ENCODE assay signal across 8 cellular contexts in genomic region chr20:45911486-45912343, GRCh38. TPM values are rescaled to one million over a fixed set of nuclear protein-coding genes. Genes with fewer than 3 reads are reported as not detected.
A peak's percentile ranks its signal among the peaks of the same experiment; 100 is the strongest.
DNase-seq lines count a peak whose midpoint lies in the region; ATAC-seq and TF ChIP-seq lines count a peak whose summit lies in the region.

TSS of gene PLTP (minus strand) at chr20:45912155. CDS start at chr20:45911452, 703 bp downstream.

- H2BK5ac ChIP-seq in H9 (ENCODE audit: insufficient read length, low read length) = no peak within 1 kb of the TSS

- no peaks in the 10 kb centered on the region for H3K9me3 Mint-ChIP-seq in H9

- H3K4ac ChIP-seq in H9 (ENCODE audit: low read depth, low read length) = no peak within 1 kb of the TSS

- H3K36me3 Mint-ChIP-seq in H9 (ENCODE audit: insufficient read depth in 1 of 3, low read depth in 3 of 3) = peaks cover 21 to 28% (median 24%) of the 10 kb centered on the region in 3 experiments; a peak in 6 of 7 replicates

- H3K36me3 ChIP-seq in duodenal mucosa (ENCODE audit: control insufficient read depth in 1 of 2, insufficient read depth in 2 of 2, low read length in 2 of 2) = peaks cover 0 to 3% of the 10 kb centered on the region in 2 donors

- H3K18ac ChIP-seq in H9 (ENCODE audit: insufficient read length, low read depth, low read length) = peak within 1 kb of the TSS; percentile 54

- no peak within 1 kb of the TSS for H4K5ac ChIP-seq in H9 (ENCODE audit: insufficient read length, low read depth, low read length)

- no peak within 1 kb of the TSS for H2BK12ac ChIP-seq in H9 (ENCODE audit: insufficient read length, low read depth, low read length)

- no peak within 1 kb of the TSS for H3K27ac ChIP-seq in H9 (ENCODE audit: insufficient read length, low read depth, low read length)
- H3K27ac ChIP-seq in duodenal mucosa (ENCODE audit: low read depth, low read length) = peak within 1 kb of the TSS; percentile 78

- peaks cover 6 to 16% of the 10 kb centered on the region in 2 experiments for H3K4me1 Mint-ChIP-seq in H9

- no peak within 1 kb of the TSS for H4K8ac ChIP-seq in H9 (replicated peaks; ENCODE audit: insufficient read length, low read depth, low read length)

- H2AFZ ChIP-seq in H9 (ENCODE audit: low read length) = no peak within 1 kb of the TSS

- peaks cover 16% of the 10 kb centered on the region for H3K23me2 ChIP-seq in H9 (ENCODE audit: insufficient read length, low read depth, low read length, poor library complexity, severe bottlenecking)

- H4K91ac ChIP-seq in H9 (ENCODE audit: insufficient read length, low read depth, low read length) = no peak within 1 kb of the TSS

- H3K9me3 ChIP-seq in H9 (ENCODE audit: control insufficient read depth, low read depth, low read length) (no peaks in the 10 kb centered on the region), duodenal mucosa (ENCODE audit: control insufficient read depth in 1 of 2, low read length in 2 of 2) (no peaks in the 10 kb centered on the region)

- no peaks in the 10 kb centered on the region for H3K79me1 ChIP-seq in H9 (ENCODE audit: insufficient read depth, low read depth, low read length, poor library complexity, severe bottlenecking)

- no peaks in the 10 kb centered on the region for H4K20me1 ChIP-seq in H9 (ENCODE audit: control insufficient read depth, insufficient read depth, insufficient read length)

- H3K4me3 Mint-ChIP-seq in H9 = peak within 1 kb of the TSS; percentile 81 to 92

- no peak for TF ChIP-seq CTCF in H9 (conservative IDR thresholded peaks at IDR 0.05)

- no peak within 1 kb of the TSS for H3T11ph ChIP-seq in H9 (ENCODE audit: low read length)

- no CpG with 5 or more reads among the region's 58 CpGs for WGBS in H9 (ENCODE audit: extremely low coverage, insufficient read length, low lambda C conversion rate)

- peak; percentile 47 for ATAC-seq in left lobe of liver
- no peak for ATAC-seq in GM21515 (IDR thresholded peaks at IDR 0.05; ENCODE audit: unreplicated experiment)

- H3K9ac ChIP-seq in H9 (ENCODE audit: extremely low read depth, insufficient read length, low read length) (peak within 1 kb of the TSS; percentile 64), duodenal mucosa (ENCODE audit: low read depth in 1 of 2, low read length in 2 of 2) (peak within 1 kb of the TSS; percentile 65 to 89)

- H2BK20ac ChIP-seq in H9 (ENCODE audit: low read depth, low read length, poor library complexity, severe bottlenecking) = no peak within 1 kb of the TSS

- no peak within 1 kb of the TSS for H3K56ac ChIP-seq in H9 (ENCODE audit: insufficient read length, low read depth, low read length)

- peak within 1 kb of the TSS; percentile 94 to 99 (median 99) for H3K27ac Mint-ChIP-seq in H9

- H3K27me3 ChIP-seq in H9 (ENCODE audit: insufficient read depth, low read length) (no peaks in the 10 kb centered on the region), duodenal mucosa (ENCODE audit: control insufficient read depth in 1 of 2, insufficient read depth in 2 of 2, low read length in 2 of 2) (no peaks in the 10 kb centered on the region)

- H3K4me3 ChIP-seq in duodenal mucosa (ENCODE audit: low read depth in 1 of 2, low read length in 2 of 2) = peak within 1 kb of the TSS; percentile 75 to 78

- H3K4me1 ChIP-seq in H9 (ENCODE audit: insufficient read depth, low read length) (no peaks in the 10 kb centered on the region), duodenal mucosa (ENCODE audit: control insufficient read depth in 1 of 2, insufficient read depth in 2 of 2, low read length in 2 of 2) (peaks cover 21 to 24% of the 10 kb centered on the region in 2 donors)

- no peak within 1 kb of the TSS for H2BK120ac ChIP-seq in H9 (ENCODE audit: low read depth, low read length, poor library complexity, severe bottlenecking)

- no peak within 1 kb of the TSS for H3K23ac ChIP-seq in H9 (ENCODE audit: insufficient read length, low read depth, low read length)

- DNase-seq in AG08395 (ENCODE audit: low spot score) (peak; percentile 64), H9 (peak; percentile 80), T-helper 9 cell (peak; percentile 20), left lobe of liver (ENCODE audit: low spot score) (no peak), NOMO-1 treated with dmso at 0.1 percent for 144 hours (lab: John Stamatoyannopoulos, UW; ENCODE audit: unreplicated experiment) (no peak)
- DNase-seq in stimulated activated CD4-positive, alpha-beta T cell treated with anti-CD3 and anti-CD28 coated beads, Interleukin-1b, Interleukin-23, amount 100 ng/mL, for 48 hours = peak; percentile 28

- peak within 1 kb of the TSS; percentile 91 for H3K4me2 ChIP-seq in H9 (ENCODE audit: insufficient read depth, insufficient read length, low read length)

- no peak within 1 kb of the TSS for H2BK15ac ChIP-seq in H9 (ENCODE audit: low read depth, low read length)

- H3K79me2 ChIP-seq in H9 (ENCODE audit: insufficient read depth, low read length) = no peaks in the 10 kb centered on the region

- H3K27me3 Mint-ChIP-seq in H9 (ENCODE audit: low read depth) = no peaks in the 10 kb centered on the region

- H2AK5ac ChIP-seq in H9 (ENCODE audit: insufficient read length, low read length) = no peak within 1 kb of the TSS

- H3K14ac ChIP-seq in H9 (ENCODE audit: insufficient read depth, low read length) = peak within 1 kb of the TSS; percentile 62; the same call in 1 of the 2 replicates

RNA-seq across cellular contexts. Expression of gene PLTP, which starts in this region (rescaled TPM):
- total RNA-seq in H9 (2021) = 61.4 and 62.5 TPM in 2 replicates
- total RNA-seq in left lobe of liver = 18.8 TPM

Comparison
In these comparisons a context has a peak if more than half of its experiments do, and no peak if none do; other contexts are left out.
1. DNase-seq: peak in AG08395 (single experiment), H9 (single experiment), T-helper 9 cell (single experiment) and stimulated activated CD4-positive, alpha-beta T cell treated with anti-CD3 and anti-CD28 coated beads, Interleukin-1b, Interleukin-23, amount 100 ng/mL, for 48 hours (single experiment); none in left lobe of liver (single experiment) and NOMO-1 treated with dmso at 0.1 percent for 144 hours (single experiment).